8 cellular contexts compared by ENCODE assay signal in the genomic region with DNA sequence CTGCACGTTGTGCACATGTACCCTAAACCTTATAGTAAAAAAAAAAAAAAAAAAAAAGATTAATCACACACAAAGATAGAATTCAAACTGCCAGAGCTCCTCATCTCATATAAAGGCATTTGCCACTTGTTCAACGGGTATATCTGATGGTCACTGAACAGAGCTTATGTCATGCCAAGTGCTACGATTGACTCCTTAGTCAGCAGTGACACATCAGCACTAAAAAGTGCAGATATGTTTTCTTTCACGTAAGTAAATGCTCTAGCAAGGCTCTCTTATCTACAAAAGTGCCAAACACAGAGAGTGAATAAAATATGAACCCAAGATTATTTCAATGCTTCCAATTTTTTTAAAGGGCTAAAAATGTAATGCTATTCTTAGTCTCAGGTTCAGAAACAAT. TPM values are rescaled to one million over a fixed set of nuclear protein-coding genes. Genes with fewer than 3 reads are reported as not detected.
DNase-seq lines count a peak whose midpoint lies in the region; TF ChIP-seq lines count a peak whose summit lies in the region.

No MANE protein-coding gene starts in this region.

- H3K36me3 ChIP-seq in OCI-LY3 (replicated peaks; ENCODE audit: low read depth, low read length) (peaks cover 43% of the 10 kb centered on the region), mesenchymal stem cell (ENCODE audit: control insufficient read depth in 1 of 2, insufficient read depth in 2 of 2, low read depth in 1 of 2, low read length in 2 of 2) (peaks cover 0 to 30% of the 10 kb centered on the region in 2 experiments)

- no peak overlapping the region for H3K23ac ChIP-seq in mesenchymal stem cell (ENCODE audit: low read length in 2 of 2)

- peak overlapping the region; percentile 59 for H3K27ac ChIP-seq in OCI-LY3 (ENCODE audit: low read length)
- H3K27ac ChIP-seq in mesenchymal stem cell (ENCODE audit: low read length, poor library complexity, severe bottlenecking): no peak overlapping the region

- no peak overlapping the region for H2BK12ac ChIP-seq in mesenchymal stem cell (ENCODE audit: low read length in 2 of 2)

- H4K20me1 ChIP-seq in OCI-LY3 (ENCODE audit: insufficient read depth, low read length): peaks cover 39% of the 10 kb centered on the region

- H3K4me1 ChIP-seq in OCI-LY3 (ENCODE audit: low read length) (peaks cover 32% of the 10 kb centered on the region), mesenchymal stem cell (ENCODE audit: control insufficient read depth, insufficient read depth, low read depth, low read length) (no peaks in the 10 kb centered on the region)

- H3K4me2 ChIP-seq in OCI-LY3 (ENCODE audit: low read length): peak overlapping the region; percentile 71
- peak overlapping the region; percentile 55 for H3K4me2 ChIP-seq in mesenchymal stem cell (ENCODE audit: low read length, poor library complexity, severe bottlenecking)

- no peak overlapping the region for H2AK5ac ChIP-seq in mesenchymal stem cell (ENCODE audit: low read length, severe bottlenecking)

- no peak overlapping the region for H3K4ac ChIP-seq in mesenchymal stem cell (ENCODE audit: low read depth in 1 of 2, low read length in 2 of 2)

- H4K8ac ChIP-seq in mesenchymal stem cell (ENCODE audit: low read length): no peak overlapping the region

- DNase-seq in NCI-H510A treated with DMSO at 0.1 percent for 48 hours (lab: John Stamatoyannopoulos, UW) (peak; percentile 39), NCI-H510A (lab: John Stamatoyannopoulos, UW) (no peak), cerebellar cortex (ENCODE audit: low spot score) (peak; percentile 31), mesenchymal stem cell (peak; percentile 77), GF-D8 (lab: John Stamatoyannopoulos, UW) (no peak), middle frontal gyrus (ENCODE audit: extremely low spot score, low spot score) (no peak), NCI-H2227 (lab: John Stamatoyannopoulos, UW; ENCODE audit: unreplicated experiment) (no peak)

- H3K27me3 ChIP-seq in OCI-LY3 (ENCODE audit: low read depth, low read length): peaks cover 11% of the 10 kb centered on the region
- peaks cover 0 to 4% of the 10 kb centered on the region in 2 experiments for H3K27me3 ChIP-seq in mesenchymal stem cell (ENCODE audit: control insufficient read depth in 1 of 2, insufficient read depth in 1 of 2, low read length in 2 of 2)

- WGBS in mesenchymal stem cell: 12% methylated on average over 4 of the region's 4 CpGs

- no peak overlapping the region for H4K91ac ChIP-seq in mesenchymal stem cell (ENCODE audit: low read length)

- H3K79me2 ChIP-seq in OCI-LY3 (ENCODE audit: low read length): peaks cover 45% of the 10 kb centered on the region

- no peak overlapping the region for H2BK15ac ChIP-seq in mesenchymal stem cell (ENCODE audit: low read depth, poor library complexity, severe bottlenecking)

- peak overlapping the region; percentile 81 for H3K4me3 ChIP-seq in OCI-LY3 (ENCODE audit: low read length)
- peak overlapping the region in 1 of 2 experiments; percentile 99 for H3K4me3 ChIP-seq in mesenchymal stem cell (ENCODE audit: insufficient read depth in 1 of 2, low read depth in 1 of 2, low read length in 2 of 2)

- no peak overlapping the region for H2BK5ac ChIP-seq in mesenchymal stem cell (ENCODE audit: low read depth, low read length, poor library complexity, severe bottlenecking)

- H3K9ac ChIP-seq in OCI-LY3 (ENCODE audit: low read length) (peak overlapping the region; percentile 88), mesenchymal stem cell (ENCODE audit: low read length) (peak overlapping the region; percentile 99)

- H3K9me3 ChIP-seq in OCI-LY3 (ENCODE audit: insufficient read depth, low read length) (no peaks in the 10 kb centered on the region), mesenchymal stem cell (ENCODE audit: control insufficient read depth, low read length) (no peaks in the 10 kb centered on the region)

- H2AFZ ChIP-seq in OCI-LY3 (ENCODE audit: low read depth, low read length) (no peak overlapping the region), mesenchymal stem cell (ENCODE audit: low read depth, low read length) (no peak overlapping the region)

- H3K79me1 ChIP-seq in mesenchymal stem cell (replicated peaks; ENCODE audit: low read length, poor library complexity, severe bottlenecking): peaks cover 4% of the 10 kb centered on the region

- no peak for TF ChIP-seq CTCF in OCI-LY3 (IDR thresholded peaks at IDR 0.05; ENCODE audit: low read depth, low read length)

- no peak overlapping the region for H2BK120ac ChIP-seq in mesenchymal stem cell (ENCODE audit: low read depth, low read length)

- H3K18ac ChIP-seq in mesenchymal stem cell (ENCODE audit: low read depth in 1 of 2, low read length in 2 of 2): no peak overlapping the region

- no peak overlapping the region for H3K14ac ChIP-seq in mesenchymal stem cell (ENCODE audit: low read length in 2 of 2)

RNA-seq across cellular contexts. Expression of a gene that starts 1.1 kb away (rescaled TPM):
- 134 TPM for polyA plus RNA-seq in mesenchymal stem cell (2013, experiment 1 of 2)
- polyA plus RNA-seq in mesenchymal stem cell (2013, experiment 2 of 2): 138 TPM

RNA-seq across cellular contexts. Expression of a gene that starts 39.5 kb away (rescaled TPM):
- not detected for polyA plus RNA-seq in mesenchymal stem cell (2013, experiment 1 of 2)
- polyA plus RNA-seq in mesenchymal stem cell (2013, experiment 2 of 2): not detected

Comparison
In these comparisons a context has a peak if more than half of its experiments do, and no peak if none do; other contexts are left out.
1. DNase-seq: peak in NCI-H510A treated with DMSO at 0.1 percent for 48 hours (single experiment), cerebellar cortex (single experiment) and mesenchymal stem cell (single experiment); none in NCI-H510A (single experiment), GF-D8 (single experiment), middle frontal gyrus (single experiment) and NCI-H2227 (single experiment).